Comparison of ENCODE assay signal across 29 cellular contexts in the genomic region with DNA sequence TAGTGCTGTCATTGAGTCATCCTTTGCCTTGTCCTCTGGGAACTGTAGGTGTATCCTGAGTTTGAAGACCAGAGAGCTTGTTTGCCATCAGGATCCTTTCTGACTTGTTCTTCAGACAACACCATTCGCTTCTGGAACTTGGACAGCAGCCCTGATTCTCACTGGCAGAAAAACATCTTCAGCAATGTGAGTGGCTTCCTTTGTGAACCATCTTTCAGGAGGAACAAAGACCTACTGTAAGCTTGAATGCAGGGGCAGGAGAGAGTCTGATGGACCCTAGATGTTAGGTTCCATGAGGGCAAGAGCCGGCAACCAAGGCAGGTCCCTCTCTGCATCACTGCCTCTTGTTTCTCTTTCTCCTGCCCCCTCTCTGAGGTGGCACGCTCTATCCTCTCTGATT. TPM values are rescaled to one million over a fixed set of nuclear protein-coding genes. Genes with fewer than 3 reads are reported as not detected.
A peak's percentile ranks its signal among the peaks of the same experiment; 100 is the strongest.
DNase-seq lines count a peak whose midpoint lies in the region; ATAC-seq and TF ChIP-seq lines count a peak whose summit lies in the region.
"Had no signal": no experiment of that assay in that cellular context is flagged by ENCODE, and none has a peak within 500 bp of the region (broad histone marks: within the 10 kb centered on the region; RNA-seq: fewer than 3 reads in every experiment).

No MANE protein-coding gene starts in this region.

- DNase-seq in T-helper 17 cell (no peak), dorsolateral prefrontal cortex (peak in 7 of 10 donors; percentile 53 to 88 (median 69)), kidney tubule cell (ENCODE audit: low spot score) (peak; percentile 12), substantia nigra (lab: John Stamatoyannopoulos, UW) (peak in 42 of 49 donors; percentile 11 to 87 (median 45)), hepatocyte (ENCODE audit: low spot score) (no peak)
- DNase-seq: activated CD4-positive, alpha-beta T cell treated with anti-CD3 and anti-CD28 coated beads for 36 hours; activated naive CD4-positive, alpha-beta T cell treated with anti-CD3 and anti-CD28 coated beads for 36 hours; activated T-cell treated with anti-CD3 and anti-CD28 coated beads, Interleukin-2, amount 50 U/mL, for 72 hours; CD4-positive, alpha-beta T cell; dermis blood vessel endothelial cell; DMS53; foreskin keratinocyte; Kasumi-1; mucosa of descending colon; NCI-H187 treated with DMSO at 0.1 percent for 48 hours; NCI-H526 treated with DMSO at 0.1 percent for 48 hours; stimulated activated CD4-positive, alpha-beta T cell treated with anti-CD3 and anti-CD28 coated beads, Interleukin-15, amount 100 ng/mL, for 24 hours; stimulated activated naive CD8-positive, alpha-beta T cell treated with anti-CD3 and anti-CD28 coated beads, Interleukin-15, Interleukin-2, amounts not matched to agents 100 U/mL and 50 U/mL, for 24 hours; T-helper 2 cell; transverse colon had no signal

- H3K4me3 ChIP-seq in dorsolateral prefrontal cortex (peak overlapping the region in 3 of 59 donors; percentile 2 to 24 (median 12)), hepatocyte (no peak overlapping the region)
- H3K4me3 ChIP-seq: cardiac muscle cell, mucosa of descending colon, SJSA1, transverse colon had no signal

- H4K20me1 ChIP-seq in hepatocyte (ENCODE audit: insufficient read depth, poor library complexity, severe bottlenecking): no peaks in the 10 kb centered on the region

- ATAC-seq in T-helper 17 cell: no peak
- ATAC-seq in HG03521 (IDR thresholded peaks at IDR 0.05; ENCODE audit: unreplicated experiment): no peak
- ATAC-seq in GM21515 (IDR thresholded peaks at IDR 0.05; ENCODE audit: unreplicated experiment): no peak
- ATAC-seq in GM21390 (IDR thresholded peaks at IDR 0.05; ENCODE audit: unreplicated experiment): no peak
- ATAC-seq: activated CD4-positive, alpha-beta T cell treated with anti-CD3 and anti-CD28 coated beads for 36 hours; activated T-cell treated with anti-CD3 and anti-CD28 coated beads, Interleukin-2, amount 50 U/mL, for 72 hours; foreskin keratinocyte; mucosa of descending colon; stimulated activated naive CD8-positive, alpha-beta T cell treated with anti-CD3 and anti-CD28 coated beads, Interleukin-15, Interleukin-2, amounts not matched to agents 100 U/mL and 50 U/mL, for 24 hours had no signal

- H3K4me1 ChIP-seq in hepatocyte (ENCODE audit: insufficient read depth): no peaks in the 10 kb centered on the region
- H3K4me1 ChIP-seq: foreskin keratinocyte, parathyroid adenoma, SJSA1, transverse colon had no signal

- no peaks in the 10 kb centered on the region for H3K9me2 ChIP-seq in hepatocyte (replicated peaks; ENCODE audit: insufficient read depth)

- H3K36me3 Mint-ChIP-seq in T-helper 17 cell (ENCODE audit: low read depth): no peaks in the 10 kb centered on the region

- peak in 1 of 56 donors; percentile 22 for TF ChIP-seq CTCF in dorsolateral prefrontal cortex (IDR thresholded peaks at IDR 0.05 in 54 of 56, conservative IDR thresholded peaks at IDR 0.05 in 2 of 56; ENCODE audit: low read depth in 1 of 56, partially characterized antibody in 56 of 56)
- TF ChIP-seq CTCF in hepatocyte (IDR thresholded peaks at IDR 0.05; ENCODE audit: poor library complexity): no peak

- H3K79me2 ChIP-seq in hepatocyte: no peaks in the 10 kb centered on the region
- H3K79me2 ChIP-seq: parathyroid adenoma had no signal

- H3K4me2 ChIP-seq in hepatocyte: no peak overlapping the region

- no peak overlapping the region for H2AFZ ChIP-seq in hepatocyte
- H2AFZ ChIP-seq: parathyroid adenoma had no signal

- intact Hi-C loops in dorsolateral prefrontal cortex (cut with DNase I): loop anchor here in 1 of 2 donors (1.0 to 2.0 kb wide), 2 partner anchors 12 to 21 kb away; no protein-coding TSS in a partner anchor

- H3K9me3 ChIP-seq in T-helper 17 cell (ENCODE audit: control insufficient read depth, low read length, poor library complexity, severe bottlenecking): no peaks in the 10 kb centered on the region
- no peaks in the 10 kb centered on the region for H3K9me3 ChIP-seq in hepatocyte (ENCODE audit: low read depth)
- H3K9me3 ChIP-seq: mucosa of descending colon, SJSA1, transverse colon had no signal

- peaks cover 2% of the 10 kb centered on the region for H3K4me1 Mint-ChIP-seq in T-helper 17 cell
- H3K4me1 Mint-ChIP-seq: activated CD4-positive, alpha-beta T cell treated with anti-CD3 and anti-CD28 coated beads for 36 hours; nephron had no signal

- H3K27ac Mint-ChIP-seq in T-helper 17 cell: peak overlapping the region; percentile 34
- H3K27ac Mint-ChIP-seq: activated CD4-positive, alpha-beta T cell treated with anti-CD3 and anti-CD28 coated beads for 36 hours; activated naive CD4-positive, alpha-beta T cell treated with anti-CD3 and anti-CD28 coated beads for 36 hours; activated T-cell treated with anti-CD3 and anti-CD28 coated beads, Interleukin-2, amount 50 U/mL, for 72 hours; CD4-positive, alpha-beta T cell; nephron had no signal

- 99% methylated on average over 3 of the region's 3 CpGs for WGBS in hepatocyte (ENCODE audit: low lambda C conversion rate, missing lambda C conversion rate)

- no peaks in the 10 kb centered on the region for H3K27me3 Mint-ChIP-seq in T-helper 17 cell
- H3K27me3 Mint-ChIP-seq: activated CD4-positive, alpha-beta T cell treated with anti-CD3 and anti-CD28 coated beads for 36 hours; CD4-positive, alpha-beta T cell had no signal

- H3K27ac ChIP-seq in dorsolateral prefrontal cortex (peak overlapping the region; percentile 0 to 94 (median 83)), substantia nigra (ENCODE audit: low read depth, low read length, poor library complexity, severe bottlenecking) (peak overlapping the region; percentile 73), hepatocyte (no peak overlapping the region)
- H3K27ac ChIP-seq: cardiac muscle cell, foreskin keratinocyte, parathyroid adenoma, SJSA1, transverse colon had no signal

- no peak overlapping the region for H3K4me3 Mint-ChIP-seq in T-helper 17 cell
- H3K4me3 Mint-ChIP-seq: activated CD4-positive, alpha-beta T cell treated with anti-CD3 and anti-CD28 coated beads for 36 hours; activated naive CD4-positive, alpha-beta T cell treated with anti-CD3 and anti-CD28 coated beads for 36 hours; activated T-cell treated with anti-CD3 and anti-CD28 coated beads, Interleukin-2, amount 50 U/mL, for 72 hours; CD4-positive, alpha-beta T cell; nephron had no signal

- H3K27me3 ChIP-seq in dorsolateral prefrontal cortex (no peaks in the 10 kb centered on the region), hepatocyte (no peaks in the 10 kb centered on the region)
- H3K27me3 ChIP-seq: cardiac muscle cell, foreskin keratinocyte, SJSA1, transverse colon had no signal

- H3K36me3 ChIP-seq in hepatocyte (replicated peaks; ENCODE audit: insufficient read depth, low read depth): no peaks in the 10 kb centered on the region
- H3K36me3 ChIP-seq: cardiac muscle cell, transverse colon had no signal

RNA-seq across cellular contexts. Expression of a gene that starts 26.7 kb away (rescaled TPM):
- 1 to 10 TPM; 2.2 to 3.8 TPM for total RNA-seq in T-helper 17 cell
- 1 to 10 TPM in 94 of 120 experiments, under 1 TPM in 26; 0.64 to 2.8 (median 1.3) TPM for total RNA-seq in dorsolateral prefrontal cortex
- total RNA-seq in hepatocyte: 1.8 and 2.1 TPM in 2 replicates
- polyA plus RNA-seq in hepatocyte: 1.2 and 4.6 TPM in 2 replicates

RNA-seq across cellular contexts. Expression of a gene that starts 27.3 kb away (rescaled TPM):
- total RNA-seq in T-helper 17 cell: 1 to 10 TPM in 1 of 2 donors, under 1 TPM in 1; 0.60 to 1.8 TPM
- 10 to 100 TPM in 13 of 120 experiments, 1 to 10 TPM in 107; 4.2 to 11.7 (median 7.3) TPM for total RNA-seq in dorsolateral prefrontal cortex
- total RNA-seq in hepatocyte: 4.5 and 6.8 TPM in 2 replicates
- polyA plus RNA-seq in hepatocyte: 23.1 and 24.1 TPM in 2 replicates

RNA-seq across cellular contexts. Expression of a gene that starts 29.6 kb away (rescaled TPM):
- total RNA-seq in T-helper 17 cell (not detected), dorsolateral prefrontal cortex (not detected), hepatocyte (not detected in 2 replicates)
- not detected in 2 replicates for polyA plus RNA-seq in hepatocyte
- total RNA-seq: activated CD4-positive, alpha-beta T cell treated with anti-CD3 and anti-CD28 coated beads for 36 hours; activated naive CD4-positive, alpha-beta T cell treated with anti-CD3 and anti-CD28 coated beads for 36 hours; cardiac muscle cell; CD4-positive, alpha-beta T cell; dermis blood vessel endothelial cell; foreskin keratinocyte; H1; lower leg skin; mucosa of descending colon; SJSA1; transverse colon had no signal
- polyA plus RNA-seq: cardiac muscle cell, foreskin keratinocyte had no signal

RNA-seq across cellular contexts. Expression of a gene that starts 33.3 kb away (rescaled TPM):
- total RNA-seq in T-helper 17 cell (10 to 100 TPM; 26.4 to 28.2 TPM), dorsolateral prefrontal cortex (100 to 1,000 TPM in 77 of 120 experiments, 10 to 100 TPM in 43; 61.9 to 165 (median 106) TPM), hepatocyte (19.3 and 21.7 TPM in 2 replicates)
- 104 and 115 TPM in 2 replicates for polyA plus RNA-seq in hepatocyte

RNA-seq across cellular contexts. Expression of a gene that starts 33.9 kb away (rescaled TPM):
- total RNA-seq in T-helper 17 cell (100 to 1,000 TPM; 127 to 131 TPM), dorsolateral prefrontal cortex (100 to 1,000 TPM; 145 to 409 (median 268) TPM), hepatocyte (108 and 123 TPM in 2 replicates)
- polyA plus RNA-seq in hepatocyte: 149 and 179 TPM in 2 replicates

Comparison
In these comparisons a context has a peak if more than half of its experiments do, and no peak if none do; other contexts are left out.
1. DNase-seq: peak in dorsolateral prefrontal cortex (7 of 10), kidney tubule cell (single experiment) and substantia nigra (42 of 49); none in T-helper 17 cell (0 of 3) and hepatocyte (single experiment).